In genomic region chr11:94132823-94133408, GRCh38 we compare ENCODE assay signal across 17 cellular contexts. TPM values are rescaled to one million over a fixed set of nuclear protein-coding genes. Genes with fewer than 3 reads are reported as not detected.
DNase-seq lines count a peak whose midpoint lies in the region; ATAC-seq and TF ChIP-seq lines count a peak whose summit lies in the region.
"Had no signal": no experiment of that assay in that cellular context is flagged by ENCODE, and none has a peak within 500 bp of the region (broad histone marks: within the 10 kb centered on the region; RNA-seq: fewer than 3 reads in every experiment).

No MANE protein-coding gene starts in this region.

- H3K9me3 ChIP-seq in heart right ventricle: no peaks in the 10 kb centered on the region
- no peaks in the 10 kb centered on the region for H3K9me3 ChIP-seq in right lobe of liver
- H3K9me3 ChIP-seq in tibial artery: no peaks in the 10 kb centered on the region
- H3K9me3 ChIP-seq: pancreas had no signal

- peaks cover 16 to 83% (median 72%) of the 10 kb centered on the region in 9 donors for H3K4me1 ChIP-seq in heart right ventricle
- peaks cover 0 to 31% (median 15%) of the 10 kb centered on the region in 4 donors for H3K4me1 ChIP-seq in right lobe of liver
- H3K4me1 ChIP-seq in tibial artery: peaks cover 9 to 82% (median 60%) of the 10 kb centered on the region in 4 donors

- ATAC-seq in heart right ventricle: no peak
- no peak for ATAC-seq in Right ventricle myocardium superior (ENCODE audit: poor library complexity)
- no peak for ATAC-seq in activated T-helper 17 cell treated with anti-CD3 and anti-CD28 coated beads, Interleukin-2, amount 50 U/mL, for 72 hours (replicated peaks)
- peak in 3 of 4 donors; percentile 0 to 51 (median 1) for ATAC-seq in right lobe of liver
- no peak for ATAC-seq in GM21515 (IDR thresholded peaks at IDR 0.05; ENCODE audit: unreplicated experiment)
- ATAC-seq in HG03457 (IDR thresholded peaks at IDR 0.05; ENCODE audit: unreplicated experiment): no peak
- ATAC-seq: activated CD4-positive, CD25-positive, alpha-beta regulatory T cell treated with anti-CD3 and anti-CD28 coated beads, Interleukin-2, amount 50 U/mL, for 24 hours; activated CD8-positive, alpha-beta T cell treated with anti-CD3 and anti-CD28 coated beads, Interleukin-2, amount 10 ng/mL, durations not matched to agents 7 days and 5 days; activated T-cell treated with anti-CD3 and anti-CD28 coated beads, Interleukin-2, amount 50 U/mL, for 4 hours; naive thymus-derived CD4-positive, alpha-beta T cell; pancreas had no signal

- no peaks in the 10 kb centered on the region for H3K27me3 Mint-ChIP-seq in activated T-helper 17 cell treated with anti-CD3 and anti-CD28 coated beads, Interleukin-2, amount 50 U/mL, for 72 hours
- H3K27me3 Mint-ChIP-seq: activated naive CD4-positive, alpha-beta T cell treated with anti-CD3 and anti-CD28 coated beads, Interleukin-2, amount 50 U/mL, for 24 hours; naive thymus-derived CD4-positive, alpha-beta T cell had no signal

- peak overlapping the region; percentile 25 for H3K27ac Mint-ChIP-seq in activated T-helper 17 cell treated with anti-CD3 and anti-CD28 coated beads, Interleukin-2, amount 50 U/mL, for 72 hours
- H3K27ac Mint-ChIP-seq: activated CD8-positive, alpha-beta T cell treated with anti-CD3 and anti-CD28 coated beads, Interleukin-2, amount 10 ng/mL, durations not matched to agents 7 days and 5 days; activated naive CD4-positive, alpha-beta T cell treated with anti-CD3 and anti-CD28 coated beads, Interleukin-2, amount 50 U/mL, for 24 hours had no signal

- H3K36me3 ChIP-seq in heart right ventricle (no peaks in the 10 kb centered on the region), right lobe of liver (no peaks in the 10 kb centered on the region), tibial artery (no peaks in the 10 kb centered on the region)
- H3K36me3 ChIP-seq: pancreas had no signal

- H3K4me3 Mint-ChIP-seq in activated T-helper 17 cell treated with anti-CD3 and anti-CD28 coated beads, Interleukin-2, amount 50 U/mL, for 72 hours: peak overlapping the region; percentile 66
- H3K4me3 Mint-ChIP-seq: activated CD8-positive, alpha-beta T cell treated with anti-CD3 and anti-CD28 coated beads, Interleukin-2, amount 10 ng/mL, durations not matched to agents 7 days and 5 days; activated naive CD4-positive, alpha-beta T cell treated with anti-CD3 and anti-CD28 coated beads, Interleukin-2, amount 50 U/mL, for 24 hours; activated T-cell treated with anti-CD3 and anti-CD28 coated beads, Interleukin-2, amount 50 U/mL, for 4 hours; CD14-positive monocyte; naive thymus-derived CD4-positive, alpha-beta T cell had no signal

- no peaks in the 10 kb centered on the region for H3K9me3 Mint-ChIP-seq in activated T-helper 17 cell treated with anti-CD3 and anti-CD28 coated beads, Interleukin-2, amount 50 U/mL, for 72 hours
- H3K9me3 Mint-ChIP-seq: activated naive CD4-positive, alpha-beta T cell treated with anti-CD3 and anti-CD28 coated beads, Interleukin-2, amount 50 U/mL, for 24 hours; activated T-cell treated with anti-CD3 and anti-CD28 coated beads, Interleukin-2, amount 50 U/mL, for 4 hours had no signal

- intact Hi-C loops in heart right ventricle (cut with DNase I): loop anchor here in 1 of 10 donors (5.0 kb wide), 1 partner anchor 49 kb away; no protein-coding TSS in a partner anchor
- intact Hi-C loops in Right ventricle myocardium superior (cut with DNase I): no loop called here
- intact Hi-C loops in right lobe of liver (cut with DNase I): no loop called here
- intact Hi-C loops in tibial artery (cut with DNase I; ENCODE audit: low total_unique reads): no loop called here

- DNase-seq in heart right ventricle (no peak), Right ventricle myocardium superior (no peak), right lobe of liver (no peak), tibial artery (no peak), HuH-7.5 (ENCODE audit: low spot score) (no peak)
- DNase-seq: activated CD8-positive, alpha-beta T cell treated with anti-CD3 and anti-CD28 coated beads, Interleukin-2, amount 10 ng/mL, durations not matched to agents 7 days and 5 days; activated T-cell treated with anti-CD3 and anti-CD28 coated beads, Interleukin-2, amount 50 U/mL, for 4 hours; naive thymus-derived CD4-positive, alpha-beta T cell; NCI-H524; stimulated activated CD4-positive, alpha-beta T cell treated with anti-CD3 and anti-CD28 coated beads, Interleukin-4, amount 100 ng/mL, for 1 hour had no signal

- H3K36me3 Mint-ChIP-seq in activated T-helper 17 cell treated with anti-CD3 and anti-CD28 coated beads, Interleukin-2, amount 50 U/mL, for 72 hours (ENCODE audit: low read depth): peaks cover 9% of the 10 kb centered on the region

- TF ChIP-seq POLR2A in right lobe of liver (IDR thresholded peaks at IDR 0.05): peak; percentile 49

- H3K27ac ChIP-seq in heart right ventricle (peak overlapping the region in 6 of 10 donors; percentile 44 to 96 (median 90)), right lobe of liver (peak overlapping the region in 1 of 3 donors; percentile 94), tibial artery (peak overlapping the region; percentile 86 to 95)
- H3K27ac ChIP-seq: pancreas had no signal

- peaks cover 37% of the 10 kb centered on the region for H3K4me1 Mint-ChIP-seq in activated T-helper 17 cell treated with anti-CD3 and anti-CD28 coated beads, Interleukin-2, amount 50 U/mL, for 72 hours

- H3K27me3 ChIP-seq in heart right ventricle (no peaks in the 10 kb centered on the region), right lobe of liver (no peaks in the 10 kb centered on the region), tibial artery (no peaks in the 10 kb centered on the region)
- H3K27me3 ChIP-seq: pancreas had no signal

- H3K4me3 ChIP-seq in heart right ventricle: no peak overlapping the region
- no peak overlapping the region for H3K4me3 ChIP-seq in right lobe of liver
- H3K4me3 ChIP-seq in tibial artery: no peak overlapping the region
- H3K4me3 ChIP-seq: pancreas had no signal

- WGBS in heart right ventricle, 2 donors: 88 to 92% methylated on average over 4 of the region's 4 CpGs
- WGBS in right lobe of liver (ENCODE audit: insufficient coverage, low coverage, low lambda C conversion rate, missing lambda C conversion rate): 34% methylated on average over 4 of the region's 4 CpGs

- no peak for TF ChIP-seq CTCF in heart right ventricle (IDR thresholded peaks at IDR 0.05)
- no peak for TF ChIP-seq CTCF in right lobe of liver (IDR thresholded peaks at IDR 0.05)
- no peak for TF ChIP-seq CTCF in tibial artery (IDR thresholded peaks at IDR 0.05)

RNA-seq across cellular contexts. Expression of gene PANX1, which starts 4.3 kb away (rescaled TPM):
- total RNA-seq in heart right ventricle (10 to 100 TPM; 16.1 to 42.4 (median 22.0) TPM), Right ventricle myocardium superior (21.7 TPM), right lobe of liver (10 to 100 TPM in 5 of 6 experiments, 1 to 10 TPM in 1; 9.3 to 20.4 (median 13.7) TPM)
- 1 to 10 TPM; 4.4 to 5.9 TPM for polyA plus RNA-seq in heart right ventricle
- total RNA-seq in activated T-helper 17 cell treated with anti-CD3 and anti-CD28 coated beads, Interleukin-2, amount 50 U/mL, for 72 hours: 10 to 100 TPM in 1 of 2 donors, 1 to 10 TPM in 1; 9.6 to 16.5 TPM

Comparison
In these comparisons a context has a peak if more than half of its experiments do, and no peak if none do; other contexts are left out.
1. ATAC-seq: peak in right lobe of liver (3 of 4); none in heart right ventricle (0 of 8), Right ventricle myocardium superior (single experiment), activated T-helper 17 cell treated with anti-CD3 and anti-CD28 coated beads, Interleukin-2, amount 50 U/mL, for 72 hours (single experiment), GM21515 (single experiment) and HG03457 (single experiment).